In the genomic region with DNA sequence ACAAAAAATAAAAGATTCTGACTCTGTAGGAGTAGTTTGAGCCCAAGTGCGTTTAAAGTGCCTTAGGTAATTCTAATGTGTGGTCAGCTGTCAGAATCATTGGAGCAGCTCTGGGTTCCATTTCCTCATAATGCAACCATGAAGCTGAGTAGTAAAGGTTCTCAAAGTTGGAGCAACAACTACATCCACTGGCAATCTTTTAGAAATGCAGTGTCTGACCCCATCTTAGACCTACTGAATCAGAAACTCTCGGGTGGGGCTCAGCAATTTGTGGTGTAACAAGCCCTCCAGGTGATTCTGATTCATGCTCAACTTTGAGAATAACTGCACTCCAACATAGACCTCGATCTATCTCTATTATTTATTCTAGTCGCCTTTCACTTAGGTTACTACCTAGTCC, we compare ENCODE assay signal across 16 cellular contexts. TPM values are rescaled to one million over a fixed set of nuclear protein-coding genes. Genes with fewer than 3 reads are reported as not detected.
A peak's percentile ranks its signal among the peaks of the same experiment; 100 is the strongest.
DNase-seq lines count a peak whose midpoint lies in the region; ATAC-seq, FAIRE-seq and TF ChIP-seq lines count a peak whose summit lies in the region.
"Had no signal": no experiment of that assay in that cellular context is flagged by ENCODE, and none has a peak within 500 bp of the region (broad histone marks: within the 10 kb centered on the region; RNA-seq: fewer than 3 reads in every experiment).

No MANE protein-coding gene starts in this region.

- 69 to 74% methylated on average over 4 of the region's 4 CpGs for WGBS in transverse colon (ENCODE audit: low coverage in 1 of 2), 2 donors
- WGBS in smooth muscle cell (ENCODE audit: low lambda C conversion rate) = 83% methylated on average over 4 of the region's 4 CpGs

- DNase-seq in MCF 10A (ENCODE audit: unreplicated experiment) (peak; percentile 25), breast epithelium (ENCODE audit: low spot score in 2 of 2) (no peak), RWPE2 (ENCODE audit: low spot score) (no peak), kidney (no peak), cerebellar cortex (ENCODE audit: low spot score) (no peak), transverse colon (no peak), WERI-Rb-1 (no peak), smooth muscle cell (lab: John Stamatoyannopoulos, UW; ENCODE audit: unreplicated experiment) (no peak)
- DNase-seq: activated CD4-positive, alpha-beta T cell treated with anti-CD3 and anti-CD28 coated beads, Interleukin-2, amount 50 U/mL, for 48 hours; dermis blood vessel endothelial cell; mesenchymal stem cell; NCI-H1436 treated with DMSO at 0.1 percent for 48 hours; small intestine; stimulated activated naive CD8-positive, alpha-beta T cell treated with anti-CD3 and anti-CD28 coated beads, Interleukin-15, amount 100 ng/mL, for 72 hours had no signal

- H3K9ac ChIP-seq in kidney (ENCODE audit: low read length in 2 of 2) (no peak overlapping the region), smooth muscle cell (ENCODE audit: low read depth) (no peak overlapping the region)

- TF ChIP-seq POLR2A in breast epithelium (IDR thresholded peaks at IDR 0.05) (no peak), transverse colon (IDR thresholded peaks at IDR 0.05) (no peak)

- BruUV-seq in MCF 10A (replicated peaks; lab: Mats Ljungman, UMichigan) = no TSS peak

- CTCF ChIA-PET in MCF 10A (lab: Yijun Ruan, JAX) = interaction anchor here (0.7 to 1.2 kb wide), 2 partner anchors 88 to 104 kb away, joined by 3 to 6 read pairs; no protein-coding TSS in a partner anchor

- H3K9me3 Mint-ChIP-seq in MCF 10A (ENCODE audit: unreplicated experiment) = no peaks in the 10 kb centered on the region

- intact Hi-C loops in MCF 10A (cut with micrococcal nuclease) (no loop called here), breast epithelium (cut with DNase I; ENCODE audit: low total_unique reads) (no loop called here), kidney (cut with DNase I) (no loop called here), transverse colon (cut with DNase I; ENCODE audit: low total_unique reads) (no loop called here)

- no peak overlapping the region for H3K4me2 ChIP-seq in smooth muscle cell

- no peaks in the 10 kb centered on the region for H3K36me3 Mint-ChIP-seq in MCF 10A (ENCODE audit: insufficient read depth, unreplicated experiment)
- H3K36me3 Mint-ChIP-seq: IgD-negative memory B cell had no signal

- ATAC-seq in RWPE2 (ENCODE audit: low read depth) = peak; percentile 86
- ATAC-seq: stimulated activated naive CD8-positive, alpha-beta T cell treated with anti-CD3 and anti-CD28 coated beads, Interleukin-15, amount 100 ng/mL, for 72 hours had no signal

- H3K4me3 ChIP-seq in breast epithelium (no peak overlapping the region), RWPE2 (ENCODE audit: severe bottlenecking) (no peak overlapping the region), kidney (ENCODE audit: low read length in 2 of 2) (no peak overlapping the region), transverse colon (no peak overlapping the region), WERI-Rb-1 (ENCODE audit: low read depth, low read length) (no peak overlapping the region), smooth muscle cell (no peak overlapping the region)
- H3K4me3 ChIP-seq: ascending aorta had no signal

- H3K79me2 ChIP-seq in smooth muscle cell (ENCODE audit: low read depth) = no peaks in the 10 kb centered on the region

- no peak for FAIRE-seq in kidney (lab: Jason Lieb, UNC)
- FAIRE-seq: small intestine had no signal

- no peaks in the 10 kb centered on the region for H3F3A ChIP-seq in smooth muscle cell (ENCODE audit: low read depth)

- POLR2A ChIA-PET in MCF 10A (lab: Yijun Ruan, JAX) = no interaction called here

- in situ Hi-C loops in transverse colon (cut with MboI; ENCODE audit: low pct_ligation_motif_present in 1 of 4, low pct_unique_long_range_greater_than_20kb in 1 of 4, low sequenced_read_pairs in 3 of 4) = no loop called here

- peaks cover 0 to 10% of the 10 kb centered on the region in 2 donors for H3K9me3 ChIP-seq in breast epithelium
- peaks cover 4% of the 10 kb centered on the region for H3K9me3 ChIP-seq in RWPE2 (ENCODE audit: severe bottlenecking)
- H3K9me3 ChIP-seq in kidney (ENCODE audit: control insufficient read depth in 1 of 2, low read length in 2 of 2) = peaks cover 0 to 10% of the 10 kb centered on the region in 2 donors
- no peaks in the 10 kb centered on the region for H3K9me3 ChIP-seq in transverse colon
- H3K9me3 ChIP-seq in WERI-Rb-1 (ENCODE audit: severe bottlenecking) = no peaks in the 10 kb centered on the region
- H3K9me3 ChIP-seq in smooth muscle cell (replicated peaks; ENCODE audit: low read depth) = no peaks in the 10 kb centered on the region

- H3K36me3 ChIP-seq in breast epithelium (no peaks in the 10 kb centered on the region), RWPE2 (ENCODE audit: low read depth) (no peaks in the 10 kb centered on the region), kidney (ENCODE audit: control insufficient read depth in 1 of 2, insufficient read depth in 2 of 2, low read length in 2 of 2) (no peaks in the 10 kb centered on the region), transverse colon (no peaks in the 10 kb centered on the region), WERI-Rb-1 (no peaks in the 10 kb centered on the region), smooth muscle cell (ENCODE audit: low read depth) (no peaks in the 10 kb centered on the region)
- H3K36me3 ChIP-seq: ascending aorta had no signal

- H3K4me3 Mint-ChIP-seq in MCF 10A (ENCODE audit: unreplicated experiment) = no peak overlapping the region
- H3K4me3 Mint-ChIP-seq: IgD-negative memory B cell; stimulated activated naive CD8-positive, alpha-beta T cell treated with anti-CD3 and anti-CD28 coated beads, Interleukin-15, amount 100 ng/mL, for 72 hours had no signal

- H3K4me1 Mint-ChIP-seq in MCF 10A (ENCODE audit: insufficient read depth, unreplicated experiment) = no peaks in the 10 kb centered on the region
- H3K4me1 Mint-ChIP-seq: stimulated activated naive CD8-positive, alpha-beta T cell treated with anti-CD3 and anti-CD28 coated beads, Interleukin-15, amount 100 ng/mL, for 72 hours had no signal

- H3K27ac Mint-ChIP-seq in MCF 10A (ENCODE audit: low read depth, unreplicated experiment) = no peak overlapping the region
- H3K27ac Mint-ChIP-seq: IgD-negative memory B cell; stimulated activated naive CD8-positive, alpha-beta T cell treated with anti-CD3 and anti-CD28 coated beads, Interleukin-15, amount 100 ng/mL, for 72 hours had no signal

- H4K20me1 ChIP-seq in smooth muscle cell (ENCODE audit: low read depth) = no peaks in the 10 kb centered on the region

- H3K27me3 Mint-ChIP-seq in MCF 10A (ENCODE audit: insufficient read depth, unreplicated experiment) = peaks cover 43% of the 10 kb centered on the region
- H3K27me3 Mint-ChIP-seq: stimulated activated naive CD8-positive, alpha-beta T cell treated with anti-CD3 and anti-CD28 coated beads, Interleukin-15, amount 100 ng/mL, for 72 hours had no signal

- H3K27ac ChIP-seq in breast epithelium (no peak overlapping the region), RWPE2 (ENCODE audit: poor library complexity, severe bottlenecking) (no peak overlapping the region), kidney (ENCODE audit: low read depth in 2 of 2, low read length in 2 of 2) (no peak overlapping the region), transverse colon (no peak overlapping the region), WERI-Rb-1 (no peak overlapping the region), smooth muscle cell (ENCODE audit: low read depth) (no peak overlapping the region)
- H3K27ac ChIP-seq: ascending aorta had no signal

- TF ChIP-seq EP300 in transverse colon (IDR thresholded peaks at IDR 0.05; ENCODE audit: low read depth) = no peak

- TF ChIP-seq CTCF in MCF 10A (IDR thresholded peaks at IDR 0.05; ENCODE audit: unreplicated experiment) (no peak), breast epithelium (IDR thresholded peaks at IDR 0.05) (no peak), RWPE2 (IDR thresholded peaks at IDR 0.05; ENCODE audit: poor library complexity, severe bottlenecking) (peak; percentile 48), kidney (IDR thresholded peaks at IDR 0.05; ENCODE audit: borderline replicate concordance, extremely low read depth, insufficient read depth) (peak; percentile 20), transverse colon (IDR thresholded peaks at IDR 0.05) (no peak), WERI-Rb-1 (IDR thresholded peaks at IDR 0.05; ENCODE audit: low read depth, low read length) (no peak), smooth muscle cell (IDR thresholded peaks at IDR 0.05; ENCODE audit: borderline replicate concordance, insufficient read depth, poor library complexity, severe bottlenecking) (no peak)

- no peaks in the 10 kb centered on the region for H3K27me3 ChIP-seq in breast epithelium
- no peaks in the 10 kb centered on the region for H3K27me3 ChIP-seq in RWPE2 (ENCODE audit: insufficient read depth, poor library complexity, severe bottlenecking)
- no peaks in the 10 kb centered on the region for H3K27me3 ChIP-seq in transverse colon
- no peaks in the 10 kb centered on the region for H3K27me3 ChIP-seq in WERI-Rb-1 (ENCODE audit: insufficient read depth, low read depth, severe bottlenecking)
- H3K27me3 ChIP-seq in smooth muscle cell (ENCODE audit: low read depth) = no peaks in the 10 kb centered on the region
- H3K27me3 ChIP-seq: ascending aorta had no signal

- no peaks in the 10 kb centered on the region for H3K4me1 ChIP-seq in breast epithelium
- H3K4me1 ChIP-seq in RWPE2 (ENCODE audit: insufficient read depth, poor library complexity, severe bottlenecking) = no peaks in the 10 kb centered on the region
- no peaks in the 10 kb centered on the region for H3K4me1 ChIP-seq in kidney (ENCODE audit: control insufficient read depth in 1 of 2, insufficient read depth in 1 of 2, low read depth in 1 of 2, low read length in 2 of 2)
- peaks cover 0 to 7% (median under 1%) of the 10 kb centered on the region in 4 donors for H3K4me1 ChIP-seq in transverse colon
- no peaks in the 10 kb centered on the region for H3K4me1 ChIP-seq in smooth muscle cell (ENCODE audit: low read depth)
- H3K4me1 ChIP-seq: ascending aorta had no signal

- no peak overlapping the region for H2AFZ ChIP-seq in smooth muscle cell (ENCODE audit: low read depth)

RNA-seq across cellular contexts. Expression of gene ALDH1A1, which starts 7.6 kb away (rescaled TPM):
- total RNA-seq in MCF 10A (2022) (not detected in 2 replicates), breast epithelium (100 to 1,000 TPM in 1 of 3 donors, 10 to 100 TPM in 2; 67.2 to 233 (median 80.1) TPM), kidney (191 TPM), transverse colon (100 to 1,000 TPM in 3 of 4 donors, 10 to 100 TPM in 1; 76.3 to 566 (median 288) TPM), smooth muscle cell (0.09 and 0.54 TPM in 2 replicates)
- polyA plus RNA-seq in kidney (ENCODE audit: insufficient read depth, low read depth, low replicate concordance) (295 TPM), smooth muscle cell (0.07 TPM in 1 of 2 replicates, not detected in the other)

Comparison
In these comparisons a context has a peak if more than half of its experiments do, and no peak if none do; other contexts are left out.
1. RNA of gene ALDH1A1, which starts 7.6 kb away (total RNA-seq): 76.3 to 566 TPM in transverse colon, 191 TPM in kidney (single experiment) and 67.2 to 233 TPM in breast epithelium; 0.09 to 0.54 TPM in smooth muscle cell and not detected in MCF 10A; every median in the first group is over 10 times any median in the second.
2. CTCF ChIP-seq: peak in RWPE2 (single experiment) and kidney (single experiment); none in MCF 10A (single experiment), breast epithelium (0 of 3), transverse colon (0 of 5), WERI-Rb-1 (single experiment) and smooth muscle cell (single experiment).